1 cellular context compared by ENCODE assay signal in genomic region chr10:124744047-124744687, GRCh38.
TF ChIP-seq lines count a peak whose summit lies in the region.

TSS of gene FAM53B (minus strand) at chr10:124744378. CDS start at chr10:124706713, 37,665 bp downstream.

TF ChIP-seq in K562, 482 proteins besides CTCF, POLR2A, EP300 and RAD21 (continued from another document and continues in another):
- TF ChIP-seq TAF1 (IDR thresholded peaks at IDR 0.05; ENCODE audit: control insufficient read depth, extremely low read depth, insufficient read depth, low read length, severe bottlenecking) (peak; percentile 27), CTCFL (IDR thresholded peaks at IDR 0.05; ENCODE audit: borderline replicate concordance, insufficient read depth, low read depth, low read length, poor library complexity, severe bottlenecking) (peak; percentile 51), GABPA (tag; conservative IDR thresholded peaks at IDR 0.05; ENCODE audit: low read depth) (peak; percentile 36; the same call in 1 of the 2 replicates), CHAMP1 (IDR thresholded peaks at IDR 0.05) (no peak), RBM22 (IDR thresholded peaks at IDR 0.05; ENCODE audit: low read depth, low read length, poor library complexity, severe bottlenecking) (no peak), ZNF174 (CRISPR knock-in tag; IDR thresholded peaks at IDR 0.05) (no peak), LCOR (CRISPR knock-in tag; IDR thresholded peaks at IDR 0.05) (no peak), LARP7 (IDR thresholded peaks at IDR 0.05) (no peak), DEAF1 (CRISPR knock-in tag; IDR thresholded peaks at IDR 0.05) (no peak), CEBPZ (IDR thresholded peaks at IDR 0.05; ENCODE audit: borderline replicate concordance, low read depth, low read length) (no peak), MYBL2 (IDR thresholded peaks at IDR 0.05; ENCODE audit: low read depth) (no peak), MYBL2 (CRISPR knock-in tag; IDR thresholded peaks at IDR 0.05; ENCODE audit: borderline replicate concordance) (no peak), GMEB1 (CRISPR knock-in tag; IDR thresholded peaks at IDR 0.05) (peak; percentile 27; the same call in 1 of the 2 replicates), CBFA2T2 (conservative IDR thresholded peaks at IDR 0.05) (no peak), POLR2G (IDR thresholded peaks at IDR 0.05; ENCODE audit: low read depth, low read length) (peak; percentile 65), ZFPM2 (CRISPR knock-in tag; IDR thresholded peaks at IDR 0.05) (no peak), MNT (conservative IDR thresholded peaks at IDR 0.05) (no peak), NFIC (IDR thresholded peaks at IDR 0.05) (0 out of 2 replicates have a peak, but pooled peaks have one; percentile 7), PHB2 (IDR thresholded peaks at IDR 0.05; ENCODE audit: low read depth) (no peak), THAP12 (CRISPR knock-in tag; IDR thresholded peaks at IDR 0.05) (0 out of 2 replicates have a peak, but pooled peaks have one; percentile 12), ZNF695 (CRISPR knock-in tag; IDR thresholded peaks at IDR 0.05) (no peak), POLR2H (tag; IDR thresholded peaks at IDR 0.05; ENCODE audit: low read depth) (peak; percentile 36; the same call in 1 of the 2 replicates), ZNF140 (CRISPR knock-in tag; IDR thresholded peaks at IDR 0.05) (no peak), ZNF639 (CRISPR knock-in tag; conservative IDR thresholded peaks at IDR 0.05 in 1 of 2, IDR thresholded peaks at IDR 0.05 in 1 of 2) (peak in 1 of 2 experiments; percentile 68; a peak in 1 of 4 replicates), ARID1B (IDR thresholded peaks at IDR 0.05) (no peak), NCOA1 (IDR thresholded peaks at IDR 0.05; ENCODE audit: low read depth) (no peak), MAZ (CRISPR knock-in tag; conservative IDR thresholded peaks at IDR 0.05 in 1 of 2, IDR thresholded peaks at IDR 0.05 in 1 of 2) (peak in 1 of 2 experiments; percentile 39; a peak in 1 of 4 replicates), ESRRB (CRISPR knock-in tag; IDR thresholded peaks at IDR 0.05; ENCODE audit: borderline replicate concordance) (no peak), FOXA1 (IDR thresholded peaks at IDR 0.05; ENCODE audit: borderline replicate concordance) (no peak), ZNF12 (CRISPR knock-in tag; IDR thresholded peaks at IDR 0.05) (no peak), DIDO1 (tag; IDR thresholded peaks at IDR 0.05; ENCODE audit: low read depth) (no peak), ZBTB7A (IDR thresholded peaks at IDR 0.05; ENCODE audit: borderline replicate concordance, control insufficient read depth, low read depth, low read length) (0 out of 2 replicates have a peak, but pooled peaks have one; percentile 27), ETS1 (conservative IDR thresholded peaks at IDR 0.05; ENCODE audit: control insufficient read depth, low read depth, low read length) (peak; percentile 22; the same call in 1 of the 2 replicates), IRF1 (CRISPR knock-in tag; IDR thresholded peaks at IDR 0.05; ENCODE audit: borderline replicate concordance) (no peak), RFX5 (IDR thresholded peaks at IDR 0.05; ENCODE audit: low read depth, low read length) (no peak), RBM14 (IDR thresholded peaks at IDR 0.05; ENCODE audit: borderline replicate concordance, insufficient read depth, low read depth, low read length) (no peak), CREB3L1 (IDR thresholded peaks at IDR 0.05; ENCODE audit: borderline replicate concordance, low read depth) (no peak), CTBP1 (IDR thresholded peaks at IDR 0.05; ENCODE audit: borderline replicate concordance) (peak; percentile 59; the same call in 1 of the 2 replicates)
